ENCODE assay signal across 1 cellular context in the genomic region with DNA sequence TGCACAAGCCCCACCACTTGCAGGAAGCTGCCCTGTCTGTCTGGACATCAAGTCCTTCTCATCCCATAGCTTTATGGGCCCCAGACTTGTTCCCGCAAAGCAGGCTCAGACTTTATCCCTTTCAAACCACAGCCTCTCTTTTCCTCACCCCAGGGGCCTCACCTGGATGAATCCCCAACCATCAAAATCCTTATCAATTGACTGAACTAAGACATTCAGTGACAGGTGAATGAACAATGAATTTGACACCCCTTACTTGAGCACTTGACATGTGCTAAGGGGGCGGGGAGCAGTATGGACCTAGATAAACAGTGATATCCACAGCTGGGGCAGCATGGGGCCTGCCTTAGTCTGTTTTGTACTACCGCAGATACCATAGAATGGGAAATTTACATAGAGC.
TF ChIP-seq lines count a peak whose summit lies in the region.

No MANE protein-coding gene starts in this region.

TF ChIP-seq in K562, 482 proteins besides CTCF, POLR2A, EP300 and RAD21:
- peak; percentile 25 to 81; a peak in 1 of 4 replicates for TF ChIP-seq FOXA3 (CRISPR knock-in tag; conservative IDR thresholded peaks at IDR 0.05 in 1 of 2, IDR thresholded peaks at IDR 0.05 in 1 of 2)
- no peak for TF ChIP-seq PML (IDR thresholded peaks at IDR 0.05; ENCODE audit: low read length)
